ENCODE assay signal across 18 cellular contexts in the genomic region with DNA sequence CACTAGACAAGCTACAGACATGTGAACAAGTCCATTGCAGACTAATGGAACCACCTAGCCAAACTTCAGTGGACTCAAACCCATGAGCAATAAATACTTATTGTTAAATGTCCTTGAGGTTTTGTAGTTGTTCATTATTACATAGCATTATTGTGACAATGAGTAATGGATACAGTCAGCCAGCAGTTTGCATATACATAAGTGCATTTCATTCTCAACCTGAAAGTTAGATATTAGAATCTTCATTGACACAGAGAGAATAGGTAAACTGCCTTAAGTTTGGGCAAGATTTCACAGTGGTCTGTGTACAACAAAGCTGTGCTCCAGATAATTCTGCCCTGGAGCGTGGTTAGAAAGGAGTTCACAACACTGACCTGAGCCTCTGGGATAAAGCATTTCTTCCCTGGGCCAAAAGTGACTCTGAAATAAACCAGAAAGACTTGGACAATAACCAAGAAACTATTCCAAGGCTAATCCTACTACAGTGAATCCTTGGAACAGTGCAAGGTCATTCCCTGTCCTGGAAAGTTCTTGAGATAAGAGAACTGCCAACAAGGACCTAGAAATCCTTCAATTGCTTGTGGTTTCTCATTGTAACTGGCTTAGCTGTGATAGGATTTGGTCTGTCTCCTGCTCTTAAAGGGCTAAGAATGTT.
"Had no signal": no experiment of that assay in that cellular context is flagged by ENCODE, and none has a peak within 500 bp of the region (broad histone marks: within the 10 kb centered on the region; RNA-seq: fewer than 3 reads in every experiment).

No MANE protein-coding gene starts in this region.

- H3K36me3 Mint-ChIP-seq: naive thymus-derived CD8-positive, alpha-beta T cell; stimulated activated naive B cell treated with anti-CD40 and anti-IgM and Interleukin-4, amounts not matched to agents 10 μg/mL and 1 μg/mL and 100 μg/mL, for 72 hours; WTC11 had no signal

- H3K9me3 ChIP-seq: left lung, pancreas, SK-N-SH, spleen, thyroid gland had no signal

- H3K4me3 Mint-ChIP-seq: activated CD4-positive, alpha-beta T cell treated with anti-CD3 and anti-CD28 coated beads for 36 hours; naive thymus-derived CD8-positive, alpha-beta T cell; stimulated activated naive B cell treated with anti-CD40 and anti-IgM and Interleukin-4, amounts not matched to agents 10 μg/mL and 1 μg/mL and 100 μg/mL, for 72 hours; WTC11 had no signal

- H3K27ac Mint-ChIP-seq: activated CD4-positive, alpha-beta T cell treated with anti-CD3 and anti-CD28 coated beads for 36 hours; activated naive CD4-positive, alpha-beta T cell treated with anti-CD3 and anti-CD28 coated beads, Interleukin-2, amount 50 U/mL, for 72 hours; naive thymus-derived CD8-positive, alpha-beta T cell; stimulated activated naive B cell treated with anti-CD40 and anti-IgM and Interleukin-4, amounts not matched to agents 10 μg/mL and 1 μg/mL and 100 μg/mL, for 72 hours; WTC11 had no signal

- H3K27ac ChIP-seq: epithelial cell of prostate, left lung, pancreas, spleen, thyroid gland had no signal

- H3K36me3 ChIP-seq: left lung, pancreas, spleen, thyroid gland had no signal

- H3K27me3 ChIP-seq: left lung, pancreas, spleen, thyroid gland had no signal

- H3K4me2 ChIP-seq: SK-N-SH had no signal

- H3K27me3 Mint-ChIP-seq: activated CD4-positive, alpha-beta T cell treated with anti-CD3 and anti-CD28 coated beads for 36 hours; naive thymus-derived CD8-positive, alpha-beta T cell; stimulated activated naive B cell treated with anti-CD40 and anti-IgM and Interleukin-4, amounts not matched to agents 10 μg/mL and 1 μg/mL and 100 μg/mL, for 72 hours had no signal

- FAIRE-seq: frontal cortex, keratinocyte, pancreas had no signal

- H3K9ac ChIP-seq: SK-N-SH had no signal

- H3K4me3 ChIP-seq: left lung, pancreas, spleen, thyroid gland had no signal

- H3K4me1 ChIP-seq: left lung, pancreas, spleen, thyroid gland had no signal

- DNase-seq: activated CD4-positive, alpha-beta T cell treated with anti-CD3 and anti-CD28 coated beads for 36 hours; activated CD4-positive, alpha-beta T cell treated with anti-CD3 and anti-CD28 coated beads, Interleukin-2, amount 50 U/mL, for 48 hours; activated gamma-delta T cell treated with Interleukin-2 at 50 U/mL for 16 hours; amniotic stem cell; left lung; mesenchymal stem cell; naive thymus-derived CD8-positive, alpha-beta T cell; pancreas; SK-N-SH; spleen; stimulated activated CD4-positive, alpha-beta T cell treated with anti-CD3 and anti-CD28 coated beads, Interleukin-4, amount 100 ng/mL, for 4 hours; stimulated activated naive B cell treated with anti-CD40 and anti-IgM and Interleukin-4, amounts not matched to agents 10 μg/mL and 1 μg/mL and 100 μg/mL, for 72 hours; thyroid gland had no signal

- ATAC-seq: activated CD4-positive, alpha-beta T cell treated with anti-CD3 and anti-CD28 coated beads for 36 hours; left lung; naive thymus-derived CD8-positive, alpha-beta T cell; pancreas; stimulated activated naive B cell treated with anti-CD40 and anti-IgM and Interleukin-4, amounts not matched to agents 10 μg/mL and 1 μg/mL and 100 μg/mL, for 72 hours; WTC11 had no signal
